1 cellular context compared by ENCODE assay signal in genomic region chrX:120999413-120999812, GRCh38.
TF ChIP-seq lines count a peak whose summit lies in the region.

No MANE protein-coding gene starts in this region.

TF ChIP-seq in A549, 52 proteins besides CTCF, POLR2A, EP300 and RAD21 (continued from another document):
- TF ChIP-seq ELK1 (IDR thresholded peaks at IDR 0.05; ENCODE audit: low read depth, low read length): no peak
- TF ChIP-seq CHD4 (IDR thresholded peaks at IDR 0.05; ENCODE audit: borderline replicate concordance): no peak
